Comparison of ENCODE assay signal across 1 cellular context in the genomic region with DNA sequence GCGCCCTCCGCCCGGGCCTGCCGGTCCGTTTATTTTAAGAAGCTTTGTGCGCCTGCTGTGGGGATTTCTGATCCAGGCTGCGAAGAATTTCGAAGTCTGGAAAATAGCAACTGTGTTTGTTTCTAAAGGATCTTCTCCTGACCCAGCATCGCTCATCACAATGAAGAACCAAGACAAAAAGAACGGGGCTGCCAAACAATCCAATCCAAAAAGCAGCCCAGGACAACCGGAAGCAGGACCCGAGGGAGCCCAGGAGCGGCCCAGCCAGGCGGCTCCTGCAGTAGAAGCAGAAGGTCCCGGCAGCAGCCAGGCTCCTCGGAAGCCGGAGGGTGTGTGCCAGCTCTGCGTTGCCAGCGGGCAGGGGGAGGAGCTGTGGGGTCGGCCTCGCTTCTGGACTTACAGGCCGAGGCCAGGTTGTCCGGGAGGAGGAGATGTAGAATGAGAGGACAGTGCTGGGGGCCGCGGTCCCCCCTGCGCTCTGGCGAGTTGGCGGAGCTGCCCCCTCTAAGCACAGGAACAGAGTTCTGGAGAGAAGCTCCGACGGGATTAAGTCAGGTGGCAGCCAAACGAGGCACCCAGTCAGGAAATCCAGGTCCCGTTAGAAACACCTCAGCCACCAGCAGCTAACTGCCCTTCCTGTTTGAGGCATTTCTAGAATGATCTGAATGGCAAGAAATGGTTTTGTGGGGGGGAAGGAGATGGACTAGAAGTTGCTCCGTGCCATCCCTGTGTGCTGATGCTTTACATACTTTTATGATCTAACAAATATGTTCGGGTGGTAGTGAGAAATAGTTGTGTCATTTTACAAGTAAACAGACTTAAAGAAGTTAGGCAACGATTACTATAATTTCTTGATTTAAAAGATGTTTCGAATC.
TF ChIP-seq lines count a peak whose summit lies in the region.

No MANE protein-coding gene starts in this region.

TF ChIP-seq in GM23338, 12 proteins besides CTCF, POLR2A, EP300 and RAD21:
- no peak for TF ChIP-seq REST (IDR thresholded peaks at IDR 0.05; ENCODE audit: unreplicated experiment)
- no peak for TF ChIP-seq CREB1 (CRISPR knock-in tag; IDR thresholded peaks at IDR 0.05; ENCODE audit: low read depth)
- TF ChIP-seq ZNF462 (CRISPR knock-in tag; IDR thresholded peaks at IDR 0.05) = no peak
- TF ChIP-seq ETS1 (IDR thresholded peaks at IDR 0.05) = no peak
- no peak for TF ChIP-seq EZH2phosphoT487 (IDR thresholded peaks at IDR 0.05; ENCODE audit: unreplicated experiment)
- TF ChIP-seq ZNF331 (CRISPR knock-in tag; IDR thresholded peaks at IDR 0.05; ENCODE audit: low read depth) = no peak
- TF ChIP-seq ZNF114 (CRISPR knock-in tag; IDR thresholded peaks at IDR 0.05) = no peak
- TF ChIP-seq EZH2 (IDR thresholded peaks at IDR 0.05; ENCODE audit: low read depth, unreplicated experiment) = no peak
- TF ChIP-seq POLR2AphosphoS5 (IDR thresholded peaks at IDR 0.05; ENCODE audit: low read depth) = no peak
- TF ChIP-seq STAT1 (IDR thresholded peaks at IDR 0.05; ENCODE audit: unreplicated experiment) = no peak
- TF ChIP-seq JUNB (IDR thresholded peaks at IDR 0.05; ENCODE audit: unreplicated experiment) = no peak
- no peak for TF ChIP-seq NANOG (IDR thresholded peaks at IDR 0.05; ENCODE audit: borderline replicate concordance)
